Comparison of ENCODE assay signal across 26 cellular contexts in the genomic region with DNA sequence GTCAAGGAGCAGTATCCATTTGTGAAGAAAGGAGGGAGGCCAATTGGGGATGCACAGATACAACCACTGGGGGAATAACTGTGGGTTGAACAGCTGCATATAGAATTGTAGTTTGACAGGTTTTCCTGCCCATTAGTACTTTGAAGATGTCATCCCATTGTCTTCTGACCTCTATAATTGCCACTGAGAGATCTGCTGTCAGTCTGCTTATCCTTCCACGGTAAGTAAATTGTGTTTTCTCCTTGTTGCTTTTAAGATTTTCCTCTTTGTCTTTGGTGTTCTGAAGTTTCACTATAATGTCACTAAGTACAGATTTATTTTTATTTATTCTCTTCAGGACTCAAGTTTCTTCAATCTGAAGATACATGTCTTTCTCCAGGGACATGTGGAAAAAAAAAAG. TPM values are rescaled to one million over a fixed set of nuclear protein-coding genes. Genes with fewer than 3 reads are reported as not detected.
"Had no signal": no experiment of that assay in that cellular context is flagged by ENCODE, and none has a peak within 500 bp of the region (broad histone marks: within the 10 kb centered on the region; RNA-seq: fewer than 3 reads in every experiment).

No MANE protein-coding gene starts in this region.

- H3K9me3 ChIP-seq: ascending aorta, body of pancreas had no signal

- H3K4me3 ChIP-seq: ascending aorta, body of pancreas, PC-9 had no signal

- H3K36me3 ChIP-seq: ascending aorta had no signal

- H3K4me1 ChIP-seq: ascending aorta, body of pancreas had no signal

- DNase-seq: activated CD4-positive, alpha-beta memory T cell treated with anti-CD3 and anti-CD28 coated beads for 36 hours; activated CD4-positive, alpha-beta T cell treated with anti-CD3 and anti-CD28 coated beads, Interleukin-2, amount 10 ng/mL, durations not matched to agents 7 days and 5 days; activated CD4-positive, CD25-positive, alpha-beta regulatory T cell; activated CD8-positive, alpha-beta memory T cell treated with anti-CD3 and anti-CD28 coated beads for 24 hours; activated effector memory CD4-positive, alpha-beta T cell treated with anti-CD3 and anti-CD28 coated beads, Interleukin-2, amount 50 U/mL, for 16 hours; activated naive CD4-positive, alpha-beta T cell treated with Interleukin-2 at 50 U/mL for 16 hours; activated naive CD8-positive, alpha-beta T cell treated with anti-CD3 and anti-CD28 coated beads, Interleukin-2, amount 50 U/mL, for 24 hours; activated T-cell treated with anti-CD3 and anti-CD28 coated beads, Interleukin-2, amount 50 U/mL, for 4 hours; amniotic stem cell; body of pancreas; central memory CD4-positive, alpha-beta T cell; Karpas-422; MM.1S; NCI-H1092 treated with DMSO at 0.1 percent for 48 hours; NCI-H1417 treated with DMSO at 0.1 percent for 48 hours; NCI-H1694 treated with DMSO at 0.1 percent for 48 hours; NCI-H2081; NCI-H510A treated with DMSO at 0.1 percent for 48 hours; NCI-H69; PC-9; SHP77 treated with DMSO at 0.1 percent for 48 hours had no signal

- H3K4me2 ChIP-seq: PC-9 had no signal

- H3K27ac ChIP-seq: ascending aorta, body of pancreas, PC-9 had no signal

- H2AFZ ChIP-seq: PC-9 had no signal

RNA-seq across cellular contexts. Expression of gene MOBP, which starts 56.6 kb away (rescaled TPM):
- total RNA-seq: activated CD4-positive, alpha-beta memory T cell treated with anti-CD3 and anti-CD28 coated beads for 36 hours; activated CD4-positive, alpha-beta T cell treated with anti-CD3 and anti-CD28 coated beads, Interleukin-2, amount 10 ng/mL, durations not matched to agents 7 days and 5 days; activated naive CD4-positive, alpha-beta T cell treated with anti-CD3 and anti-CD28 coated beads, Interleukin-2, amount 50 U/mL, for 72 hours; activated T-cell treated with anti-CD3 and anti-CD28 coated beads, Interleukin-2, amount 50 U/mL, for 4 hours; ascending aorta; body of pancreas; bronchial epithelial cell; chondrocyte; PC-9; SK-MEL-5 had no signal
